ENCODE assay signal across 8 cellular contexts in the genomic region with DNA sequence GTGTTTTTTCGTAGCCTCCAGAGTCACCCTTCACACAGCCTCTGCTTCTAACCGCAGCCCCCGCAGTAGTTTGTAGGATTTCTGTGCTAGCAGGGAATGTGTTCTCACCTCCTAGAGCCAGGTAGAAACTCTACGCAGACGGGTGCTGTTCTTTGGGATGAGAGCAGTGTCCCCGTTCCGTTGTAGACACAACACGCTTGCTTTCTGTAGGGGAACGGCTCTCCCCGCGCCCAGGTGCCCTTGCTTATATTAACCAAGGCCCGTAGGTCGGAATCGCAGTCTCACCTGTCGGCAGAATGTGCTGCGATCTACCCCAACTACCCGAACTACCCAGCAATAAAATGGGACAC.
A peak's percentile ranks its signal among the peaks of the same experiment; 100 is the strongest.
DNase-seq lines count a peak whose midpoint lies in the region; ATAC-seq and TF ChIP-seq lines count a peak whose summit lies in the region.

No MANE protein-coding gene starts in this region.

- H3K27me3 Mint-ChIP-seq in neural progenitor cell (ENCODE audit: insufficient read depth, low read depth), result peaks cover 40% of the 10 kb centered on the region

- peaks cover 2% of the 10 kb centered on the region for H3K9me3 Mint-ChIP-seq in neural progenitor cell

- ATAC-seq in HG02973 (IDR thresholded peaks at IDR 0.05; ENCODE audit: unreplicated experiment), result no peak
- ATAC-seq in HG03097 (IDR thresholded peaks at IDR 0.05; ENCODE audit: low FRiP score, unreplicated experiment), result no peak

- H3K4me3 Mint-ChIP-seq in neural progenitor cell, result peak overlapping the region; percentile 94

- no peaks in the 10 kb centered on the region for H4K20me1 ChIP-seq in neural progenitor cell (ENCODE audit: low read depth)

- peaks cover 8% of the 10 kb centered on the region for H3K4me1 Mint-ChIP-seq in neural progenitor cell

- H3K9ac ChIP-seq in neural progenitor cell, result no peak overlapping the region

- H3K36me3 ChIP-seq in ectodermal cell (ENCODE audit: control insufficient read depth, insufficient read depth, low read length) (no peaks in the 10 kb centered on the region), neural progenitor cell (no peaks in the 10 kb centered on the region)

- no peaks in the 10 kb centered on the region for H3K79me2 ChIP-seq in neural progenitor cell (ENCODE audit: low read depth)

- TF ChIP-seq POLR2A in NB4 (IDR thresholded peaks at IDR 0.05; ENCODE audit: extremely low read depth, insufficient read length), result no peak

- 1 to 2% methylated on average over 17 of the region's 17 CpGs for WGBS in ectodermal cell, 2 experiments

- no peaks in the 10 kb centered on the region for H3K4me1 ChIP-seq in ectodermal cell (ENCODE audit: control insufficient read depth, insufficient read depth, low read length)
- peaks cover 4% of the 10 kb centered on the region for H3K4me1 ChIP-seq in neural progenitor cell

- no peak for TF ChIP-seq CTCF in GM12875 (IDR thresholded peaks at IDR 0.05; ENCODE audit: borderline replicate concordance, insufficient read depth, low read depth, low read length)
- no peak for TF ChIP-seq CTCF in NB4 (IDR thresholded peaks at IDR 0.05; ENCODE audit: low read depth, low read length)
- no peak for TF ChIP-seq CTCF in neural progenitor cell (IDR thresholded peaks at IDR 0.05)

- peak overlapping the region; percentile 91 for H3K4me2 ChIP-seq in neural progenitor cell

- H3K27me3 ChIP-seq in ectodermal cell (ENCODE audit: control insufficient read depth, insufficient read depth, low read length, poor library complexity, severe bottlenecking) (no peaks in the 10 kb centered on the region), neural progenitor cell (peaks cover 6% of the 10 kb centered on the region)

- H3K27ac ChIP-seq in ectodermal cell (ENCODE audit: insufficient read depth, low read depth, low read length, poor library complexity, severe bottlenecking), result peak overlapping the region; percentile 18
- H3K27ac ChIP-seq in neural progenitor cell, result peak overlapping the region; percentile 95

- H3K9me3 ChIP-seq in ectodermal cell (ENCODE audit: control insufficient read depth, low read length) (no peaks in the 10 kb centered on the region), neural progenitor cell (ENCODE audit: low read depth) (no peaks in the 10 kb centered on the region)

- H3F3A ChIP-seq in neural progenitor cell (ENCODE audit: low read depth), result peaks cover 29% of the 10 kb centered on the region

- DNase-seq in NB4 (ENCODE audit: low read depth) (no peak), neural progenitor cell (ENCODE audit: low spot score) (no peak), inferior parietal cortex (ENCODE audit: extremely low spot score) (no peak), COR-L47 (lab: John Stamatoyannopoulos, UW) (no peak)

- H3K36me3 Mint-ChIP-seq in neural progenitor cell, result no peaks in the 10 kb centered on the region

- H3K4me3 ChIP-seq in GM12875 (ENCODE audit: low read depth, low read length) (peak overlapping the region; percentile 40), NB4 (ENCODE audit: low read depth, low read length) (peak overlapping the region; percentile 64), ectodermal cell (ENCODE audit: insufficient read depth, low read depth, low read length) (peak overlapping the region; percentile 52), neural progenitor cell (peak overlapping the region; percentile 56)

- H2AFZ ChIP-seq in neural progenitor cell (replicated peaks), result no peak overlapping the region

- H3K27ac Mint-ChIP-seq in neural progenitor cell, result no peak overlapping the region
